ENCODE assay signal across 8 cellular contexts in the genomic region with DNA sequence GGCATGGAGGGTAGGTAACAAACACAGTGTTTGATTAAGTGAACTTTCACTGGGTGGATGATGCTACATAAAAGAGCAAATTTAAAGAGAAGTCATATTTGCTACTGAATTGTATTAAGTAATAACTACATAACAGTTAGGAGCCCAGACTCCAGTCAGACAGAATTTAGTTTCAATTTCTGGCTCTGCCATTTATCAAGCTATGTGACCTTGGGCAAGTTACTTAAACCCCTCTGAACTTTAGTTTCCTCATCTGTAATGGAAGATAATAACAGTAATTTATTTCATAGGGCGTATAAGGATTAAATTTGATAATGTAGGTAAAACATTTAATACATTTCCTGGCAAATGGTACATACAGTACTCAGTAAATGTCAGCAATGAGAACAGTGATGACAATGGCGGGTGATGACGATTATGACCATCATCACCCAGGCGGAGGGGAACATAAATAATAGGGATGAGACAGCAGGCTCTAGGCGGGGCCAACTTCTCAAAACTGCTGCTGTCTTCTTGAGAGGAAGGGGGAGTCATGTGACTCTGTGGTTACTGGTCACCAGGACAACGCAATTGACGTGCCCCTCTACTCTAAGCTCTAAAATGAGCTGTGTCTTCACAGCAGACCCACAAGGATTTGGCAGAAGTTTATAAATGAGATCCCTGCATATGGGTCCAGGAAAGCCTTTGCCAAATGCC. TPM values are rescaled to one million over a fixed set of nuclear protein-coding genes. Genes with fewer than 3 reads are reported as not detected.
A peak's percentile ranks its signal among the peaks of the same experiment; 100 is the strongest.
DNase-seq lines count a peak whose midpoint lies in the region; ATAC-seq, FAIRE-seq and TF ChIP-seq lines count a peak whose summit lies in the region.

No MANE protein-coding gene starts in this region.

- TF ChIP-seq POLR2A in GM12891 (IDR thresholded peaks at IDR 0.05; ENCODE audit: low read depth, low read length): no peak

- intact Hi-C loops in OCI-LY7 (cut with micrococcal nuclease; ENCODE audit: unreplicated experiment): no loop called here
- intact Hi-C loops in Right ventricle myocardium inferior (cut with DNase I): no loop called here

- H2AFZ ChIP-seq in OCI-LY7 (ENCODE audit: low read length): no peak overlapping the region

- H3K4me3 Mint-ChIP-seq in activated T-cell treated with anti-CD3 and anti-CD28 coated beads, Interleukin-2, amount 50 U/mL, for 4 hours: peak overlapping the region; percentile 52

- POLR2A ChIA-PET in OCI-LY7 (lab: Charles Lee): interaction anchor here (0.5 to 4.7 kb wide), 7 partner anchors 9 to 1455 kb away, joined by 3 to 24 read pairs (median 4); no protein-coding TSS in a partner anchor

- TF ChIP-seq CTCF in HFF-Myc (IDR thresholded peaks at IDR 0.05; ENCODE audit: low read depth, low read length, missing control alignments) (no peak), OCI-LY7 (conservative IDR thresholded peaks at IDR 0.05; ENCODE audit: low read length) (no peak)

- peaks cover 4% of the 10 kb centered on the region; the same call in 1 of the 2 replicates for H4K20me1 ChIP-seq in OCI-LY7 (ENCODE audit: insufficient read depth, low read length)

- peak overlapping the region; percentile 47 for H3K4me2 ChIP-seq in OCI-LY7 (ENCODE audit: low read length)

- peak; percentile 93 for FAIRE-seq in GM12891 (lab: Jason Lieb, UNC)

- no TSS peak for BruUV-seq in OCI-LY7 (replicated peaks; lab: Mats Ljungman, UMichigan)

- no peaks in the 10 kb centered on the region for H3K9me3 ChIP-seq in OCI-LY7 (ENCODE audit: low read length)

- H3K9me3 Mint-ChIP-seq in activated T-cell treated with anti-CD3 and anti-CD28 coated beads, Interleukin-2, amount 50 U/mL, for 4 hours: no peaks in the 10 kb centered on the region

- H3K4me1 Mint-ChIP-seq in activated T-cell treated with anti-CD3 and anti-CD28 coated beads, Interleukin-2, amount 50 U/mL, for 4 hours (ENCODE audit: low read depth): peaks cover 15% of the 10 kb centered on the region

- peaks cover 2% of the 10 kb centered on the region for H3K36me3 Mint-ChIP-seq in activated T-cell treated with anti-CD3 and anti-CD28 coated beads, Interleukin-2, amount 50 U/mL, for 4 hours (ENCODE audit: insufficient read depth)

- no peak overlapping the region for H3K4me3 ChIP-seq in HFF-Myc (replicated peaks; ENCODE audit: low read depth, low read length)
- peak overlapping the region; percentile 12 for H3K4me3 ChIP-seq in OCI-LY7 (ENCODE audit: low read depth, low read length, poor library complexity, severe bottlenecking)

- no peaks in the 10 kb centered on the region for H3K9me2 ChIP-seq in OCI-LY7 (ENCODE audit: insufficient read depth, low read length)

- peaks cover 34% of the 10 kb centered on the region for H3K4me1 ChIP-seq in OCI-LY7 (ENCODE audit: insufficient read depth, low read length, poor library complexity, severe bottlenecking)

- DNase-seq in GM12891 (ENCODE audit: insufficient read length, low spot score) (peak; percentile 59), HFF-Myc (ENCODE audit: extremely low read depth, low read depth) (peak; percentile 80), OCI-LY7 (ENCODE audit: low spot score) (peak; percentile 66), Right ventricle myocardium inferior (ENCODE audit: missing footprints) (peak; percentile 85), inferior parietal cortex (ENCODE audit: extremely low spot score) (no peak), NCI-H2196 (lab: John Stamatoyannopoulos, UW; ENCODE audit: unreplicated experiment) (no peak)
- peak; percentile 42 for DNase-seq in activated T-cell treated with anti-CD3 and anti-CD28 coated beads, Interleukin-2, amount 50 U/mL, for 4 hours
- DNase-seq in stimulated activated CD4-positive, alpha-beta T cell treated with anti-CD3 and anti-CD28 coated beads, Interleukin-15, amount 100 ng/mL, for 24 hours: peak; percentile 53

- peak; percentile 93 to 96 for ATAC-seq in activated T-cell treated with anti-CD3 and anti-CD28 coated beads, Interleukin-2, amount 50 U/mL, for 4 hours
- ATAC-seq in Right ventricle myocardium inferior: peak; percentile 71

- peaks cover 91% of the 10 kb centered on the region for H3K79me2 ChIP-seq in OCI-LY7 (ENCODE audit: insufficient read depth, low read depth, low read length)

- H3K27ac ChIP-seq in OCI-LY7 (ENCODE audit: low read depth, low read length, poor library complexity, severe bottlenecking): no peak overlapping the region

- CTCF ChIA-PET in OCI-LY7 (lab: Charles Lee; ENCODE audit: unreplicated experiment): no interaction called here

- peaks cover 51% of the 10 kb centered on the region for H3K36me3 ChIP-seq in OCI-LY7 (ENCODE audit: insufficient read depth, low read length)

- H3K27me3 Mint-ChIP-seq in activated T-cell treated with anti-CD3 and anti-CD28 coated beads, Interleukin-2, amount 50 U/mL, for 4 hours (ENCODE audit: low read depth): no peaks in the 10 kb centered on the region

TF ChIP-seq in GM12891, 5 proteins besides CTCF, POLR2A, EP300 and RAD21:
- TF ChIP-seq POU2F2 (IDR thresholded peaks at IDR 0.05; ENCODE audit: low read depth, low read length): no peak
- no peak for TF ChIP-seq POLR2AphosphoS5 (IDR thresholded peaks at IDR 0.05; ENCODE audit: low read depth, low read length)
- TF ChIP-seq PAX5 (IDR thresholded peaks at IDR 0.05; ENCODE audit: insufficient read depth, low read length, severe bottlenecking): no peak
- no peak for TF ChIP-seq TAF1 (IDR thresholded peaks at IDR 0.05; ENCODE audit: low read depth, low read length)
- TF ChIP-seq SPI1 (IDR thresholded peaks at IDR 0.05; ENCODE audit: low read depth, low read length): peak; percentile 58; the same call in 1 of the 2 replicates

RNA-seq across cellular contexts. Expression of a gene that starts 15.6 kb away (rescaled TPM):
- 18.7 TPM for polyA plus RNA-seq in GM12891 (2012; ENCODE audit: low read depth, missing spikeins)
- 24.2 and 27.0 TPM in 2 replicates for total RNA-seq in OCI-LY7 (2014; rRNA removed; shearing (Covaris generic))
- total RNA-seq in OCI-LY7 (2022): 36.2 and 39.6 TPM in 2 replicates
- total RNA-seq in activated T-cell treated with anti-CD3 and anti-CD28 coated beads, Interleukin-2, amount 50 U/mL, for 4 hours: 1 to 10 TPM; 1.0 to 1.3 (median 1.2) TPM
- total RNA-seq in Right ventricle myocardium inferior: 6.6 TPM

Comparison
In these comparisons a context has a peak if more than half of its experiments do, and no peak if none do; other contexts are left out.
1. DNase-seq: peak in GM12891 (single experiment), HFF-Myc (single experiment), OCI-LY7 (single experiment), activated T-cell treated with anti-CD3 and anti-CD28 coated beads, Interleukin-2, amount 50 U/mL, for 4 hours (single experiment), Right ventricle myocardium inferior (single experiment) and stimulated activated CD4-positive, alpha-beta T cell treated with anti-CD3 and anti-CD28 coated beads, Interleukin-15, amount 100 ng/mL, for 24 hours (single experiment); none in inferior parietal cortex (single experiment) and NCI-H2196 (single experiment).